20 cellular contexts compared by ENCODE assay signal in the genomic region with DNA sequence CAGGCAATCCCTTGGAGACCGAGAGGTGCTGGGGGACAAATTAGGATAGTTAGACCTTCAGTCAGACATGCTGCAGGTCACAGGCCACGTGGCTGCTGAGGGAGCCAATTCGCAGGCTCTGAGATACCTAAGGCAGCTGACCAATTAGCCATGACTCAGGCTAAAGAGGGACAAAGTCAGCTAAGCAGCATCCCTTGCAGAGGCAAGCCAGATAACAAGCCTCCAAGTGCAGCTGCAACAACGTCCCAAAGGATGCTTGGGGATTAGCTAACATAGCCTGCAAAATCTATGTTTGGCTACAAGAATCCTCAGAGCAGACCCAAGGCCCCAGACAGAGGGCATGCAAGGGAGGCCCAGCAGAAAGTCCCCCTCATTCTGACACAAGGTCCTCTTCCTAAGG.
A peak's percentile ranks its signal among the peaks of the same experiment; 100 is the strongest.
DNase-seq lines count a peak whose midpoint lies in the region; ATAC-seq and TF ChIP-seq lines count a peak whose summit lies in the region.
"Had no signal": no experiment of that assay in that cellular context is flagged by ENCODE, and none has a peak within 500 bp of the region (broad histone marks: within the 10 kb centered on the region; RNA-seq: fewer than 3 reads in every experiment).

No MANE protein-coding gene starts in this region.

- no peak overlapping the region for H3K9ac ChIP-seq in SK-N-MC (ENCODE audit: insufficient read length)

- H3K36me3 ChIP-seq in BE2C (no peaks in the 10 kb centered on the region), SK-N-MC (ENCODE audit: insufficient read depth, low read length) (peaks cover 12% of the 10 kb centered on the region; the same call in 1 of the 2 replicates), gastroesophageal sphincter (no peaks in the 10 kb centered on the region), neuron (ENCODE audit: insufficient read depth, low read length) (no peaks in the 10 kb centered on the region)
- H3K36me3 ChIP-seq: ascending aorta had no signal

- H3K27ac ChIP-seq in SK-N-MC (peak overlapping the region; percentile 87; the same call in 1 of the 2 replicates), gastroesophageal sphincter (no peak overlapping the region)
- H3K27ac ChIP-seq: ascending aorta, hepatocyte, upper lobe of left lung had no signal

- H3K4me3 ChIP-seq in BE2C (ENCODE audit: low read depth, low read length) (no peak overlapping the region), SK-N-MC (no peak overlapping the region), gastroesophageal sphincter (no peak overlapping the region), neuron (ENCODE audit: low read length) (no peak overlapping the region)
- H3K4me3 ChIP-seq: ascending aorta, hepatocyte, upper lobe of left lung had no signal

- peak overlapping the region; percentile 5 for H2AFZ ChIP-seq in neuron (ENCODE audit: low read depth, low read length)
- H2AFZ ChIP-seq: hepatocyte had no signal

- WGBS in gastroesophageal sphincter (ENCODE audit: low coverage in 1 of 2), 2 donors = 14 to 52% methylated on average over 3 to 4 of the region's 4 CpGs

- DNase-seq in BE2C (peak; percentile 42), SK-N-MC (ENCODE audit: low read depth, low spot score) (no peak), dedifferentiated amniotic fluid mesenchymal stem cell (ENCODE audit: extremely low spot score) (no peak)
- no peak for DNase-seq in activated CD4-positive, CD25-positive, alpha-beta regulatory T cell (lab: John Stamatoyannopoulos, UW)
- DNase-seq: activated CD4-positive, alpha-beta T cell treated with anti-CD3 and anti-CD28 coated beads, Interleukin-2, amount 10 ng/mL, durations not matched to agents 7 days and 5 days; activated naive CD4-positive, alpha-beta T cell treated with Interleukin-2 at 50 U/mL for 16 hours; GOT3; NCI-H1436 treated with DMSO at 0.1 percent for 48 hours; NCI-H2171 treated with DMSO at 0.1 percent for 48 hours; NCI-H774; nephron progenitor cell; stimulated activated naive CD4-positive, alpha-beta T cell; upper lobe of left lung had no signal

- ATAC-seq in gastroesophageal sphincter (peak; percentile 41), GM21723 (IDR thresholded peaks at IDR 0.05; ENCODE audit: unreplicated experiment) (no peak), SK-N-SH treated with all-trans-retinoic acid at 6 μM for 48 hours (no peak; the same call in 2 of the 3 replicates)
- ATAC-seq: Panc1 had no signal

- H3K27me3 ChIP-seq in BE2C (0 out of 2 replicates have a peak, but pooled peaks cover 2% of the 10 kb centered on the region), gastroesophageal sphincter (no peaks in the 10 kb centered on the region), neuron (ENCODE audit: insufficient read depth, low read length) (no peaks in the 10 kb centered on the region)
- H3K27me3 ChIP-seq: ascending aorta, hepatocyte, upper lobe of left lung had no signal

- H3K4me1 ChIP-seq in BE2C (no peaks in the 10 kb centered on the region), gastroesophageal sphincter (peaks cover 0 to 5% (median 0%) of the 10 kb centered on the region in 3 donors), neuron (ENCODE audit: insufficient read depth, low read length) (peaks cover 17% of the 10 kb centered on the region)
- H3K4me1 ChIP-seq: ascending aorta had no signal

- TF ChIP-seq EP300 in gastroesophageal sphincter (IDR thresholded peaks at IDR 0.05) = no peak

- TF ChIP-seq CTCF in BE2C (IDR thresholded peaks at IDR 0.05; ENCODE audit: low read depth, low read length) (no peak), gastroesophageal sphincter (IDR thresholded peaks at IDR 0.05) (no peak)

- TF ChIP-seq POLR2A in gastroesophageal sphincter (IDR thresholded peaks at IDR 0.05) = no peak

- H3K9me3 ChIP-seq in BE2C = no peaks in the 10 kb centered on the region
- H3K9me3 ChIP-seq in SK-N-MC (ENCODE audit: low read depth, low read length) = no peaks in the 10 kb centered on the region
- H3K9me3 ChIP-seq in gastroesophageal sphincter = no peaks in the 10 kb centered on the region
- no peaks in the 10 kb centered on the region for H3K9me3 ChIP-seq in neuron (ENCODE audit: low read length)
- H3K9me3 ChIP-seq: ascending aorta, upper lobe of left lung had no signal

TF ChIP-seq in SK-N-SH treated with all-trans-retinoic acid at 6 μM for 48 hours, 23 proteins besides CTCF, POLR2A, EP300 and RAD21 (continues in another document):
- no peak for TF ChIP-seq ZNF70 (CRISPR knock-in tag; IDR thresholded peaks at IDR 0.05)
- TF ChIP-seq, protein P1, sequence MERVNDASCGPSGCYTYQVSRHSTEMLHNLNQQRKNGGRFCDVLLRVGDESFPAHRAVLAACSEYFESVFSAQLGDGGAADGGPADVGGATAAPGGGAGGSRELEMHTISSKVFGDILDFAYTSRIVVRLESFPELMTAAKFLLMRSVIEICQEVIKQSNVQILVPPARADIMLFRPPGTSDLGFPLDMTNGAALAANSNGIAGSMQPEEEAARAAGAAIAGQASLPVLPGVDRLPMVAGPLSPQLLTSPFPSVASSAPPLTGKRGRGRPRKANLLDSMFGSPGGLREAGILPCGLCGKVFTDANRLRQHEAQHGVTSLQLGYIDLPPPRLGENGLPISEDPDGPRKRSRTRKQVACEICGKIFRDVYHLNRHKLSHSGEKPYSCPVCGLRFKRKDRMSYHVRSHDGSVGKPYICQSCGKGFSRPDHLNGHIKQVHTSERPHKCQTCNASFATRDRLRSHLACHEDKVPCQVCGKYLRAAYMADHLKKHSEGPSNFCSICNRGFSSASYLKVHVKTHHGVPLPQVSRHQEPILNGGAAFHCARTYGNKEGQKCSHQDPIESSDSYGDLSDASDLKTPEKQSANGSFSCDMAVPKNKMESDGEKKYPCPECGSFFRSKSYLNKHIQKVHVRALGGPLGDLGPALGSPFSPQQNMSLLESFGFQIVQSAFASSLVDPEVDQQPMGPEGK (CRISPR knock-in tag; IDR thresholded peaks at IDR 0.05; ENCODE audit: borderline replicate concordance) = no peak
- no peak for TF ChIP-seq ESRRG (CRISPR knock-in tag; IDR thresholded peaks at IDR 0.05)
- TF ChIP-seq, protein P2, sequence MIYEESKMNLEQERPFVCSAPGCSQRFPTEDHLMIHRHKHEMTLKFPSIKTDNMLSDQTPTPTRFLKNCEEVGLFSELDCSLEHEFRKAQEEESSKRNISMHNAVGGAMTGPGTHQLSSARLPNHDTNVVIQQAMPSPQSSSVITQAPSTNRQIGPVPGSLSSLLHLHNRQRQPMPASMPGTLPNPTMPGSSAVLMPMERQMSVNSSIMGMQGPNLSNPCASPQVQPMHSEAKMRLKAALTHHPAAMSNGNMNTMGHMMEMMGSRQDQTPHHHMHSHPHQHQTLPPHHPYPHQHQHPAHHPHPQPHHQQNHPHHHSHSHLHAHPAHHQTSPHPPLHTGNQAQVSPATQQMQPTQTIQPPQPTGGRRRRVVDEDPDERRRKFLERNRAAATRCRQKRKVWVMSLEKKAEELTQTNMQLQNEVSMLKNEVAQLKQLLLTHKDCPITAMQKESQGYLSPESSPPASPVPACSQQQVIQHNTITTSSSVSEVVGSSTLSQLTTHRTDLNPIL (CRISPR knock-in tag; IDR thresholded peaks at IDR 0.05; ENCODE audit: low read depth) = no peak
- TF ChIP-seq, protein P3, sequence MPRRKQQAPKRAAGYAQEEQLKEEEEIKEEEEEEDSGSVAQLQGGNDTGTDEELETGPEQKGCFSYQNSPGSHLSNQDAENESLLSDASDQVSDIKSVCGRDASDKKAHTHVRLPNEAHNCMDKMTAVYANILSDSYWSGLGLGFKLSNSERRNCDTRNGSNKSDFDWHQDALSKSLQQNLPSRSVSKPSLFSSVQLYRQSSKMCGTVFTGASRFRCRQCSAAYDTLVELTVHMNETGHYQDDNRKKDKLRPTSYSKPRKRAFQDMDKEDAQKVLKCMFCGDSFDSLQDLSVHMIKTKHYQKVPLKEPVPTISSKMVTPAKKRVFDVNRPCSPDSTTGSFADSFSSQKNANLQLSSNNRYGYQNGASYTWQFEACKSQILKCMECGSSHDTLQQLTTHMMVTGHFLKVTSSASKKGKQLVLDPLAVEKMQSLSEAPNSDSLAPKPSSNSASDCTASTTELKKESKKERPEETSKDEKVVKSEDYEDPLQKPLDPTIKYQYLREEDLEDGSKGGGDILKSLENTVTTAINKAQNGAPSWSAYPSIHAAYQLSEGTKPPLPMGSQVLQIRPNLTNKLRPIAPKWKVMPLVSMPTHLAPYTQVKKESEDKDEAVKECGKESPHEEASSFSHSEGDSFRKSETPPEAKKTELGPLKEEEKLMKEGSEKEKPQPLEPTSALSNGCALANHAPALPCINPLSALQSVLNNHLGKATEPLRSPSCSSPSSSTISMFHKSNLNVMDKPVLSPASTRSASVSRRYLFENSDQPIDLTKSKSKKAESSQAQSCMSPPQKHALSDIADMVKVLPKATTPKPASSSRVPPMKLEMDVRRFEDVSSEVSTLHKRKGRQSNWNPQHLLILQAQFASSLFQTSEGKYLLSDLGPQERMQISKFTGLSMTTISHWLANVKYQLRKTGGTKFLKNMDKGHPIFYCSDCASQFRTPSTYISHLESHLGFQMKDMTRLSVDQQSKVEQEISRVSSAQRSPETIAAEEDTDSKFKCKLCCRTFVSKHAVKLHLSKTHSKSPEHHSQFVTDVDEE (CRISPR knock-in tag; IDR thresholded peaks at IDR 0.05) = no peak
- no peak for TF ChIP-seq ZC3H10 (CRISPR knock-in tag; IDR thresholded peaks at IDR 0.05)
- no peak for TF ChIP-seq ZFP3 (CRISPR knock-in tag; IDR thresholded peaks at IDR 0.05)
- no peak for TF ChIP-seq ZFP30 (CRISPR knock-in tag; IDR thresholded peaks at IDR 0.05)
- no peak for TF ChIP-seq ISL1 (CRISPR knock-in tag; IDR thresholded peaks at IDR 0.05)
- no peak for TF ChIP-seq PPARA (CRISPR knock-in tag; IDR thresholded peaks at IDR 0.05; ENCODE audit: borderline replicate concordance)
- TF ChIP-seq TOX (CRISPR knock-in tag; IDR thresholded peaks at IDR 0.05; ENCODE audit: borderline replicate concordance) = no peak
- TF ChIP-seq OSR1 (CRISPR knock-in tag; IDR thresholded peaks at IDR 0.05) = no peak
- no peak for TF ChIP-seq SNAI2 (CRISPR knock-in tag; IDR thresholded peaks at IDR 0.05)
- TF ChIP-seq ZNF565 (CRISPR knock-in tag; conservative IDR thresholded peaks at IDR 0.05; ENCODE audit: low read depth) = no peak
- no peak for TF ChIP-seq TCF4 (CRISPR knock-in tag; IDR thresholded peaks at IDR 0.05; ENCODE audit: borderline replicate concordance)
- no peak for TF ChIP-seq RARB (CRISPR knock-in tag; IDR thresholded peaks at IDR 0.05)
- TF ChIP-seq GLIS3 (CRISPR knock-in tag; IDR thresholded peaks at IDR 0.05) = no peak
